Comparison of ENCODE assay signal across 14 cellular contexts in the genomic region with DNA sequence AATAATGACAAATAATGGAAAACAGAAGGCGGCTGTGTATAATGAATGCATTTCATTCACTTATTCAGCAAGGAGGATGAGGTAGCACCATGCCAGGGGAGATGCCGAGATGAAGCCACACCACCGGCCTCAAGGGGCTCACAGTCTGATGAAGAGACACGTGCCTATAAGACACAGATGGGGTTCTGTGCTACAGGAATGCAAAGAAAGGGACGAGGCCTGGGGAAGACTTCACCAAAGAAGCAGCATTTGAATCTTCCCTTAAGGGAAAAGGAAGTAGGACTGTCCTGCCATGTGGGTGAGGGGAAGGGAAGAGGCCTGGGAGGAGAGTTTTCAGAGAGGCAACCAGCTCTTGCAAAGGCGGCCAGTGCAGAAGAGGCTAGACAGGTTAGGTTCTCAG.
DNase-seq lines count a peak whose midpoint lies in the region; ATAC-seq and TF ChIP-seq lines count a peak whose summit lies in the region.
"Had no signal": no experiment of that assay in that cellular context is flagged by ENCODE, and none has a peak within 500 bp of the region (broad histone marks: within the 10 kb centered on the region; RNA-seq: fewer than 3 reads in every experiment).

No MANE protein-coding gene starts in this region.

- H3K27ac ChIP-seq in BLaER1 treated with 17β-estradiol and CSF1 and Interleukin-3, amounts not matched to agents 10 nM and 100 nM: peak overlapping the region in 3 of 11 experiments; percentile 5 to 96 (median 78); a peak in 3 of 22 replicates
- H3K27ac ChIP-seq in prostate gland: peak overlapping the region; percentile 94

- peaks cover 16% of the 10 kb centered on the region for H3K27me3 Mint-ChIP-seq in glutamatergic neuron (ENCODE audit: unreplicated experiment)
- H3K27me3 Mint-ChIP-seq: activated CD4-positive, alpha-beta T cell treated with anti-CD3 and anti-CD28 coated beads for 36 hours had no signal

- peaks cover 78% of the 10 kb centered on the region for H3K4me1 Mint-ChIP-seq in glutamatergic neuron (ENCODE audit: low read depth, unreplicated experiment)

- no peak for ATAC-seq in HG02763 (IDR thresholded peaks at IDR 0.05; ENCODE audit: unreplicated experiment)
- ATAC-seq in GM18502 (IDR thresholded peaks at IDR 0.05; ENCODE audit: poor library complexity, unreplicated experiment): no peak
- no peak for ATAC-seq in GM18519 (IDR thresholded peaks at IDR 0.05; ENCODE audit: low FRiP score, unreplicated experiment)
- ATAC-seq: activated CD4-positive, alpha-beta T cell treated with anti-CD3 and anti-CD28 coated beads for 36 hours; activated naive CD8-positive, alpha-beta T cell treated with anti-CD3 and anti-CD28 coated beads, Interleukin-2, amount 50 U/mL, for 24 hours; Right ventricle myocardium inferior had no signal

- H3K4me3 Mint-ChIP-seq in glutamatergic neuron (ENCODE audit: unreplicated experiment): no peak overlapping the region
- H3K4me3 Mint-ChIP-seq: activated CD4-positive, alpha-beta T cell treated with anti-CD3 and anti-CD28 coated beads for 36 hours; activated naive CD8-positive, alpha-beta T cell treated with anti-CD3 and anti-CD28 coated beads, Interleukin-2, amount 50 U/mL, for 24 hours; T-helper 2 cell treated with Interferon-gamma antibody and Interleukin-4, amounts not matched to agents 5 μg/mL and 100 μg/mL, for 36 hours had no signal

- peak overlapping the region in 1 of 11 experiments; percentile 80; a peak in 1 of 22 replicates for H3K9ac ChIP-seq in BLaER1 treated with 17β-estradiol and CSF1 and Interleukin-3, amounts not matched to agents 10 nM and 100 nM

- peak overlapping the region; percentile 72 for H3K27ac Mint-ChIP-seq in glutamatergic neuron (ENCODE audit: unreplicated experiment)
- H3K27ac Mint-ChIP-seq: activated CD4-positive, alpha-beta T cell treated with anti-CD3 and anti-CD28 coated beads for 36 hours; activated naive CD8-positive, alpha-beta T cell treated with anti-CD3 and anti-CD28 coated beads, Interleukin-2, amount 50 U/mL, for 24 hours; T-helper 2 cell treated with Interferon-gamma antibody and Interleukin-4, amounts not matched to agents 5 μg/mL and 100 μg/mL, for 36 hours had no signal

- no peaks in the 10 kb centered on the region for H4K20me1 ChIP-seq in BLaER1 treated with 17β-estradiol and CSF1 and Interleukin-3, amounts not matched to agents 10 nM and 100 nM

- peaks cover 47 to 69% (median 64%) of the 10 kb centered on the region in 10 experiments for H3K4me1 ChIP-seq in BLaER1 treated with 17β-estradiol and CSF1 and Interleukin-3, amounts not matched to agents 10 nM and 100 nM
- H3K4me1 ChIP-seq in prostate gland (replicated peaks): peaks cover 22% of the 10 kb centered on the region

- WGBS in prostate gland: 74% methylated on average over 6 of the region's 6 CpGs

- peak; percentile 31 for DNase-seq in RPMI7951 (ENCODE audit: low read depth)
- DNase-seq in glutamatergic neuron: no peak
- no peak for DNase-seq in prostate gland (ENCODE audit: low spot score)
- DNase-seq in NCI-H187 treated with DMSO at 0.1 percent for 48 hours (lab: John Stamatoyannopoulos, UW): no peak
- DNase-seq: activated CD4-positive, alpha-beta T cell treated with anti-CD3 and anti-CD28 coated beads for 36 hours; activated naive CD8-positive, alpha-beta T cell treated with anti-CD3 and anti-CD28 coated beads, Interleukin-2, amount 50 U/mL, for 24 hours; DND-41; stimulated activated naive CD4-positive, alpha-beta T cell had no signal

- no peaks in the 10 kb centered on the region for H3K27me3 ChIP-seq in BLaER1 treated with 17β-estradiol and CSF1 and Interleukin-3, amounts not matched to agents 10 nM and 100 nM
- H3K27me3 ChIP-seq in prostate gland (replicated peaks; ENCODE audit: insufficient read depth): no peaks in the 10 kb centered on the region

- TF ChIP-seq CTCF in glutamatergic neuron (IDR thresholded peaks at IDR 0.05; ENCODE audit: partially characterized antibody, unreplicated experiment) (no peak), prostate gland (IDR thresholded peaks at IDR 0.05) (no peak)

- TF ChIP-seq POLR2A in prostate gland (IDR thresholded peaks at IDR 0.05): no peak

- no peaks in the 10 kb centered on the region for H3K9me3 ChIP-seq in BLaER1 treated with 17β-estradiol and CSF1 and Interleukin-3, amounts not matched to agents 10 nM and 100 nM (replicated peaks in 1 of 11)
- H3K9me3 ChIP-seq in prostate gland: no peaks in the 10 kb centered on the region

- no peaks in the 10 kb centered on the region for H3K36me3 ChIP-seq in BLaER1 treated with 17β-estradiol and CSF1 and Interleukin-3, amounts not matched to agents 10 nM and 100 nM
- no peaks in the 10 kb centered on the region for H3K36me3 ChIP-seq in prostate gland

- H3K4me2 ChIP-seq in BLaER1 treated with 17β-estradiol and CSF1 and Interleukin-3, amounts not matched to agents 10 nM and 100 nM: peak overlapping the region; percentile 58 to 96 (median 83); a peak in 21 of 22 replicates

- H3K4me3 ChIP-seq in BLaER1 treated with 17β-estradiol and CSF1 and Interleukin-3, amounts not matched to agents 10 nM and 100 nM: no peak overlapping the region
- H3K4me3 ChIP-seq in prostate gland: no peak overlapping the region

- H3K9me3 Mint-ChIP-seq in glutamatergic neuron (ENCODE audit: unreplicated experiment): peaks cover 27% of the 10 kb centered on the region
- H3K9me3 Mint-ChIP-seq: activated naive CD8-positive, alpha-beta T cell treated with anti-CD3 and anti-CD28 coated beads, Interleukin-2, amount 50 U/mL, for 24 hours; T-helper 2 cell treated with Interferon-gamma antibody and Interleukin-4, amounts not matched to agents 5 μg/mL and 100 μg/mL, for 36 hours had no signal

- intact Hi-C loops in prostate gland (cut with DNase I): loop anchor here (5.0 kb wide), 1 partner anchor 100 kb away; the partner anchor contains the start of gene SLC22A23

- H3K36me3 Mint-ChIP-seq in glutamatergic neuron (ENCODE audit: unreplicated experiment): no peaks in the 10 kb centered on the region
